Comparison of ENCODE assay signal across 23 cellular contexts in genomic region chr12:84994436-84994835, GRCh38. TPM values are rescaled to one million over a fixed set of nuclear protein-coding genes. Genes with fewer than 3 reads are reported as not detected.
DNase-seq lines count a peak whose midpoint lies in the region; TF ChIP-seq lines count a peak whose summit lies in the region.
"Had no signal": no experiment of that assay in that cellular context is flagged by ENCODE, and none has a peak within 500 bp of the region (broad histone marks: within the 10 kb centered on the region; RNA-seq: fewer than 3 reads in every experiment).

No MANE protein-coding gene starts in this region.

- intact Hi-C loops in A673 (cut with micrococcal nuclease; ENCODE audit: unreplicated experiment) = no loop called here
- intact Hi-C loops in PC-9 (cut with micrococcal nuclease; ENCODE audit: unreplicated experiment) = no loop called here

- H3K27ac ChIP-seq in A673 (ENCODE audit: low read depth, low read length, poor library complexity, severe bottlenecking) (no peak overlapping the region), PC-9 (no peak overlapping the region), substantia nigra (ENCODE audit: low read depth, low read length, poor library complexity, severe bottlenecking) (no peak overlapping the region), Peyer's patch (no peak overlapping the region)
- H3K27ac ChIP-seq: coronary artery, GM23248, HL-60, thyroid gland had no signal

- BruUV-seq in A673 (replicated peaks; lab: Mats Ljungman, UMichigan) (no TSS peak), PC-9 (replicated peaks; lab: Mats Ljungman, UMichigan) (no TSS peak)

- no peaks in the 10 kb centered on the region for H3K79me2 ChIP-seq in PC-9 (ENCODE audit: low read depth)

- H3K9me3 ChIP-seq in A673 (ENCODE audit: low read depth, low read length, poor library complexity, severe bottlenecking) (no peaks in the 10 kb centered on the region), PC-9 (ENCODE audit: insufficient read depth, low read depth) (0 out of 2 replicates have a peak, but pooled peaks cover 3% of the 10 kb centered on the region), Peyer's patch (no peaks in the 10 kb centered on the region)
- H3K9me3 ChIP-seq: thyroid gland had no signal

- 0 out of 2 replicates have a peak overlapping the region, but pooled peaks have one; percentile 52 for H2AFZ ChIP-seq in PC-9
- H2AFZ ChIP-seq: GM23248 had no signal

- H3K36me3 ChIP-seq in A673 (ENCODE audit: insufficient read depth, low read length, poor library complexity, severe bottlenecking) = no peaks in the 10 kb centered on the region
- H3K36me3 ChIP-seq in PC-9 (ENCODE audit: low read depth) = no peaks in the 10 kb centered on the region
- no peaks in the 10 kb centered on the region for H3K36me3 ChIP-seq in Peyer's patch
- H3K36me3 ChIP-seq: thyroid gland had no signal

- H3K4me1 ChIP-seq in A673 (ENCODE audit: insufficient read depth, low read length, poor library complexity, severe bottlenecking) (peaks cover 10% of the 10 kb centered on the region), PC-9 (replicated peaks; ENCODE audit: insufficient read depth) (peaks cover 11% of the 10 kb centered on the region), Peyer's patch (no peaks in the 10 kb centered on the region)
- H3K4me1 ChIP-seq: thyroid gland had no signal

- no peak overlapping the region for H3K4me3 ChIP-seq in A673 (ENCODE audit: low read depth, low read length, poor library complexity, severe bottlenecking)
- no peak overlapping the region for H3K4me3 ChIP-seq in PC-9
- H3K4me3 ChIP-seq in Peyer's patch = no peak overlapping the region
- H3K4me3 ChIP-seq: coronary artery, GM23248, thyroid gland had no signal

- POLR2A ChIA-PET in A673 (lab: Charles Lee; ENCODE audit: low non-redundant PET) (no interaction called here), PC-9 (lab: Charles Lee; ENCODE audit: unreplicated experiment) (no interaction called here)

- CTCF ChIA-PET in A673 (lab: Charles Lee) = no interaction called here
- CTCF ChIA-PET in PC-9 (lab: Charles Lee) = no interaction called here

- DNase-seq in A673 (ENCODE audit: low spot score) (peak; percentile 40), DMS153 treated with DMSO at 0.1 percent for 48 hours (lab: John Stamatoyannopoulos, UW; ENCODE audit: unreplicated experiment) (peak; percentile 40), PC-9 (no peak), fibroblast of peridontal ligament (ENCODE audit: extremely low read depth) (peak; percentile 61), substantia nigra (lab: John Stamatoyannopoulos, UW) (no peak), GM19238 (ENCODE audit: insufficient read length, low spot score) (no peak), Peyer's patch (no peak)
- no peak for DNase-seq in activated CD4-positive, alpha-beta T cell treated with anti-CD3 and anti-CD28 coated beads for 4 hours
- DNase-seq: activated CD4-positive, alpha-beta T cell treated with anti-CD3 and anti-CD28 coated beads, Interleukin-2, amount 10 ng/mL, durations not matched to agents 24 days and 14 days; activated naive CD8-positive, alpha-beta T cell treated with anti-CD3 and anti-CD28 coated beads, Interleukin-2, amount 50 U/mL, for 24 hours; DND-41; GM23248; left cardiac atrium; NCI-H187 treated with DMSO at 0.1 percent for 48 hours; NCI-H524 treated with DMSO at 0.1 percent for 48 hours; posterior cingulate gyrus; SHP77 treated with DMSO at 0.1 percent for 48 hours; T-helper 1 cell; thyroid gland had no signal

- TF ChIP-seq CTCF in A673 (conservative IDR thresholded peaks at IDR 0.05; ENCODE audit: low read depth, low read length) (no peak), PC-9 (conservative IDR thresholded peaks at IDR 0.05) (no peak), Peyer's patch (IDR thresholded peaks at IDR 0.05) (no peak)

- no peaks in the 10 kb centered on the region for H3K9me2 ChIP-seq in PC-9 (ENCODE audit: insufficient read depth)

- no peaks in the 10 kb centered on the region for H4K20me1 ChIP-seq in PC-9 (ENCODE audit: insufficient read depth)

- no peaks in the 10 kb centered on the region for H3F3A ChIP-seq in PC-9 (ENCODE audit: insufficient read depth, low read depth)

- H3K27me3 ChIP-seq in A673 (replicated peaks; ENCODE audit: insufficient read depth, low read depth, low read length, poor library complexity) = no peaks in the 10 kb centered on the region
- no peaks in the 10 kb centered on the region for H3K27me3 ChIP-seq in PC-9 (ENCODE audit: insufficient read depth, low read depth)
- no peaks in the 10 kb centered on the region for H3K27me3 ChIP-seq in Peyer's patch
- H3K27me3 ChIP-seq: thyroid gland had no signal

- TF ChIP-seq POLR2A in Peyer's patch (IDR thresholded peaks at IDR 0.05) = no peak

- no peak overlapping the region for H3K4me2 ChIP-seq in PC-9

RNA-seq across cellular contexts. Expression of gene TSPAN19, which starts 41.6 kb away (rescaled TPM):
- total RNA-seq in A673 (2021) (not detected in 2 replicates), PC-9 (2021) (not detected in 2 replicates), Peyer's patch (not detected)
- total RNA-seq: activated CD4-positive, alpha-beta T cell treated with anti-CD3 and anti-CD28 coated beads, Interleukin-2, amount 10 ng/mL, durations not matched to agents 24 days and 14 days; activated T-helper 17 cell treated with anti-CD3 and anti-CD28 coated beads, Interleukin-2, amount 50 U/mL, for 72 hours; GM23248; left cardiac atrium; M059J had no signal

RNA-seq across cellular contexts. Expression of gene LRRIQ1, which starts 41.7 kb away (rescaled TPM):
- total RNA-seq in A673 (2021) = 2.7 and 3.4 TPM in 2 replicates
- total RNA-seq in PC-9 (2021) = 4.2 and 5.2 TPM in 2 replicates
- not detected for total RNA-seq in Peyer's patch
- total RNA-seq: activated CD4-positive, alpha-beta T cell treated with anti-CD3 and anti-CD28 coated beads, Interleukin-2, amount 10 ng/mL, durations not matched to agents 24 days and 14 days; activated T-helper 17 cell treated with anti-CD3 and anti-CD28 coated beads, Interleukin-2, amount 50 U/mL, for 72 hours; M059J had no signal

Comparison
In these comparisons a context has a peak if more than half of its experiments do, and no peak if none do; other contexts are left out.
1. DNase-seq: peak in A673 (single experiment), DMS153 treated with DMSO at 0.1 percent for 48 hours (single experiment) and fibroblast of peridontal ligament (single experiment); none in PC-9 (0 of 2), substantia nigra (0 of 49), GM19238 (single experiment), activated CD4-positive, alpha-beta T cell treated with anti-CD3 and anti-CD28 coated beads for 4 hours (0 of 2) and Peyer's patch (0 of 3).